ENCODE assay signal across 1 cellular context in genomic region chr20:58084966-58085365, GRCh38.
TF ChIP-seq lines count a peak whose summit lies in the region.

No MANE protein-coding gene starts in this region.

TF ChIP-seq in A549, 52 proteins besides CTCF, POLR2A, EP300 and RAD21:
- peak; percentile 28; the same call in 1 of the 2 replicates for TF ChIP-seq USF2 (IDR thresholded peaks at IDR 0.05)
- TF ChIP-seq FOSL2 (IDR thresholded peaks at IDR 0.05): no peak
- 0 out of 2 replicates have a peak, but pooled peaks have one; percentile 8 for TF ChIP-seq FOSL2 (CRISPR knock-in tag; IDR thresholded peaks at IDR 0.05)
- no peak for TF ChIP-seq NR3C1 (IDR thresholded peaks at IDR 0.05)
